Comparison of ENCODE assay signal across 24 cellular contexts in the genomic region with DNA sequence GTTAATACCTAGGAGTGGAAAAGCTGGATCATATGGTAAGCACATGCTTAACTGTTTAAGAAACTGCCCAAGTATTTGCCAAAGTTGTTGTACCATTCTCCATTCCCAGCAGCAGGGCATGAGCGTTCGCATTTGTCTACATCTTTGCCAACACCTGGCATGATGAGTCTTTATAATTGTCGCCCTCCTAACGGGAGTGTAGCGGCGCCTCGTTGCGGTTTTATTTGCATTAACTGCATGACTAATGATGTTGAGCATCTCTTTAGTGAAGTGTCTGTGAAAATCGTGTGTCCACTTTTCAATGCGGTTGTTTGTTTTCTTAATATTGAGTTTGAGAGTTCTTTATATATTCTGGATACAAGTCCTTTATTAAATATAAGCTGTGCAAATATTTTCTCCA.
DNase-seq lines count a peak whose midpoint lies in the region; ATAC-seq and TF ChIP-seq lines count a peak whose summit lies in the region.
"Had no signal": no experiment of that assay in that cellular context is flagged by ENCODE, and none has a peak within 500 bp of the region (broad histone marks: within the 10 kb centered on the region; RNA-seq: fewer than 3 reads in every experiment).

No MANE protein-coding gene starts in this region.

- intact Hi-C loops in body of pancreas (cut with DNase I): no loop called here
- intact Hi-C loops in MCF 10A (cut with micrococcal nuclease): no loop called here

- H3K9me3 ChIP-seq in body of pancreas: no peaks in the 10 kb centered on the region
- H3K9me3 ChIP-seq: tibial nerve had no signal

- WGBS in body of pancreas, 2 donors: 85 to 92% methylated on average over 10 of the region's 10 CpGs

- H3K36me3 Mint-ChIP-seq in memory B cell (peaks cover 5% of the 10 kb centered on the region), MCF 10A (ENCODE audit: insufficient read depth, unreplicated experiment) (no peaks in the 10 kb centered on the region)
- H3K36me3 Mint-ChIP-seq: WTC11 had no signal

- BruUV-seq in MCF 10A (replicated peaks; lab: Mats Ljungman, UMichigan): no TSS peak

- no peaks in the 10 kb centered on the region for H3K36me3 ChIP-seq in body of pancreas (replicated peaks in 1 of 2; ENCODE audit: insufficient read depth in 1 of 2, low read depth in 2 of 2)
- H3K36me3 ChIP-seq: tibial nerve had no signal

- no peaks in the 10 kb centered on the region for H3K27me3 ChIP-seq in body of pancreas
- H3K27me3 ChIP-seq: dorsolateral prefrontal cortex, tibial nerve had no signal

- peaks cover 4% of the 10 kb centered on the region for H3K27me3 Mint-ChIP-seq in memory B cell
- no peaks in the 10 kb centered on the region for H3K27me3 Mint-ChIP-seq in MCF 10A (ENCODE audit: insufficient read depth, unreplicated experiment)
- H3K27me3 Mint-ChIP-seq: activated CD4-positive, alpha-beta memory T cell treated with anti-CD3 and anti-CD28 coated beads, Interleukin-2, amount 10 ng/mL, durations not matched to agents 7 days and 5 days; CD4-positive, CD25-positive, alpha-beta regulatory T cell; stimulated activated naive CD8-positive, alpha-beta T cell treated with anti-CD3 and anti-CD28 coated beads, Interleukin-15, Interleukin-2, amounts not matched to agents 100 ng/mL and 50 ng/mL, for 24 hours had no signal

- CTCF ChIA-PET in MCF 10A (lab: Yijun Ruan, JAX): no interaction called here
- CTCF ChIA-PET in HEK293T (lab: Yijun Ruan, JAX): no interaction called here

- DNase-seq in DMS53 treated with DMSO at 0.1 percent for 48 hours (lab: John Stamatoyannopoulos, UW; ENCODE audit: unreplicated experiment) (peak; percentile 76), NCI-H1092 (lab: John Stamatoyannopoulos, UW) (peak; percentile 37), NCI-H69 (lab: John Stamatoyannopoulos, UW) (peak; percentile 36), memory B cell (ENCODE audit: low spot score in 2 of 2) (peak in 1 of 2 donors; percentile 31), body of pancreas (no peak), MCF 10A (ENCODE audit: unreplicated experiment) (no peak), HEK293T (ENCODE audit: extremely low spot score) (no peak)
- DNase-seq: activated CD4-positive, alpha-beta memory T cell treated with anti-CD3 and anti-CD28 coated beads, Interleukin-2, amount 10 ng/mL, durations not matched to agents 7 days and 5 days; activated naive CD4-positive, alpha-beta T cell treated with anti-CD3 and anti-CD28 coated beads for 36 hours; activated T-cell treated with anti-CD3 and anti-CD28 coated beads, Interleukin-2, amount 50 U/mL, for 4 hours; caudate nucleus; CD4-positive, CD25-positive, alpha-beta regulatory T cell; dorsolateral prefrontal cortex; HFFc6; left ventricle myocardium superior; NCI-H1694; NCI-H526 treated with DMSO at 0.1 percent for 48 hours; stimulated activated CD4-positive, alpha-beta T cell treated with anti-CD3 and anti-CD28 coated beads, Interleukin-2, amount 100 ng/mL, for 48 hours had no signal

- no peak overlapping the region for H3K27ac ChIP-seq in body of pancreas
- H3K27ac ChIP-seq: dorsolateral prefrontal cortex, skin epidermis, tibial nerve had no signal

- no peak for TF ChIP-seq CTCF in body of pancreas (IDR thresholded peaks at IDR 0.05)
- no peak for TF ChIP-seq CTCF in MCF 10A (IDR thresholded peaks at IDR 0.05; ENCODE audit: unreplicated experiment)

- H3K4me1 Mint-ChIP-seq in memory B cell: peaks cover 17% of the 10 kb centered on the region
- H3K4me1 Mint-ChIP-seq in MCF 10A (ENCODE audit: insufficient read depth, unreplicated experiment): peaks cover 4% of the 10 kb centered on the region
- H3K4me1 Mint-ChIP-seq: activated CD4-positive, alpha-beta memory T cell treated with anti-CD3 and anti-CD28 coated beads, Interleukin-2, amount 10 ng/mL, durations not matched to agents 7 days and 5 days; WTC11 had no signal

- H3K4me1 ChIP-seq in body of pancreas: no peaks in the 10 kb centered on the region
- H3K4me1 ChIP-seq: tibial nerve had no signal

- no peak overlapping the region for H3K4me3 Mint-ChIP-seq in memory B cell
- no peak overlapping the region for H3K4me3 Mint-ChIP-seq in MCF 10A (ENCODE audit: unreplicated experiment)
- H3K4me3 Mint-ChIP-seq: activated CD4-positive, alpha-beta memory T cell treated with anti-CD3 and anti-CD28 coated beads, Interleukin-2, amount 10 ng/mL, durations not matched to agents 7 days and 5 days; activated naive CD4-positive, alpha-beta T cell treated with anti-CD3 and anti-CD28 coated beads for 36 hours; activated T-cell treated with anti-CD3 and anti-CD28 coated beads, Interleukin-2, amount 50 U/mL, for 4 hours; CD4-positive, CD25-positive, alpha-beta regulatory T cell; HFFc6; stimulated activated naive CD8-positive, alpha-beta T cell treated with anti-CD3 and anti-CD28 coated beads, Interleukin-15, Interleukin-2, amounts not matched to agents 100 ng/mL and 50 ng/mL, for 24 hours; WTC11 had no signal

- peak overlapping the region; percentile 40 for H3K27ac Mint-ChIP-seq in memory B cell
- no peak overlapping the region for H3K27ac Mint-ChIP-seq in MCF 10A (ENCODE audit: low read depth, unreplicated experiment)
- H3K27ac Mint-ChIP-seq: activated CD4-positive, alpha-beta memory T cell treated with anti-CD3 and anti-CD28 coated beads, Interleukin-2, amount 10 ng/mL, durations not matched to agents 7 days and 5 days; activated naive CD4-positive, alpha-beta T cell treated with anti-CD3 and anti-CD28 coated beads for 36 hours; HFFc6; progenitor cell of endocrine pancreas; stimulated activated naive CD8-positive, alpha-beta T cell treated with anti-CD3 and anti-CD28 coated beads, Interleukin-15, Interleukin-2, amounts not matched to agents 100 ng/mL and 50 ng/mL, for 24 hours; WTC11 had no signal

- POLR2A ChIA-PET in MCF 10A (lab: Yijun Ruan, JAX): interaction anchor here (0.6 to 2.2 kb wide), 3 partner anchors 8 to 15 kb away, joined by 3 to 8 read pairs (median 4); no protein-coding TSS in a partner anchor
- POLR2A ChIA-PET in HEK293T (lab: Yijun Ruan, JAX): no interaction called here

- ATAC-seq in memory B cell (ENCODE audit: low read depth) (peak; percentile 98), body of pancreas (no peak), GM19351 (IDR thresholded peaks at IDR 0.05; ENCODE audit: unreplicated experiment) (no peak)
- ATAC-seq: activated T-cell treated with anti-CD3 and anti-CD28 coated beads, Interleukin-2, amount 50 U/mL, for 4 hours; left ventricle myocardium superior; WTC11 had no signal

- H3K9me3 Mint-ChIP-seq in memory B cell: peaks cover 5% of the 10 kb centered on the region
- H3K9me3 Mint-ChIP-seq in MCF 10A (ENCODE audit: unreplicated experiment): peaks cover 11% of the 10 kb centered on the region
- H3K9me3 Mint-ChIP-seq: activated CD4-positive, alpha-beta memory T cell treated with anti-CD3 and anti-CD28 coated beads, Interleukin-2, amount 10 ng/mL, durations not matched to agents 7 days and 5 days; activated naive CD4-positive, alpha-beta T cell treated with anti-CD3 and anti-CD28 coated beads for 36 hours; activated T-cell treated with anti-CD3 and anti-CD28 coated beads, Interleukin-2, amount 50 U/mL, for 4 hours; HFFc6; stimulated activated naive CD8-positive, alpha-beta T cell treated with anti-CD3 and anti-CD28 coated beads, Interleukin-15, Interleukin-2, amounts not matched to agents 100 ng/mL and 50 ng/mL, for 24 hours had no signal

- H3K4me3 ChIP-seq in body of pancreas: no peak overlapping the region
- H3K4me3 ChIP-seq: dorsolateral prefrontal cortex, skin epidermis, tibial nerve had no signal

- no peak for TF ChIP-seq POLR2A in body of pancreas (IDR thresholded peaks at IDR 0.05)

TF ChIP-seq in HEK293T, 16 proteins besides CTCF, POLR2A, EP300 and RAD21:
- TF ChIP-seq SP1 (IDR thresholded peaks at IDR 0.05) (no peak), SUZ12 (IDR thresholded peaks at IDR 0.05) (no peak), HDGF (IDR thresholded peaks at IDR 0.05; ENCODE audit: borderline replicate concordance) (no peak), L3MBTL2 (conservative IDR thresholded peaks at IDR 0.05) (no peak), ELF4 (IDR thresholded peaks at IDR 0.05) (no peak), LEF1 (IDR thresholded peaks at IDR 0.05; ENCODE audit: borderline replicate concordance) (no peak), ZNF384 (IDR thresholded peaks at IDR 0.05) (no peak)

Comparison
In these comparisons a context has a peak if more than half of its experiments do, and no peak if none do; other contexts are left out.
1. DNase-seq: peak in DMS53 treated with DMSO at 0.1 percent for 48 hours (single experiment), NCI-H1092 (single experiment) and NCI-H69 (single experiment); none in body of pancreas (0 of 4), MCF 10A (single experiment) and HEK293T (single experiment).